ENCODE assay signal across 9 cellular contexts in the genomic region with DNA sequence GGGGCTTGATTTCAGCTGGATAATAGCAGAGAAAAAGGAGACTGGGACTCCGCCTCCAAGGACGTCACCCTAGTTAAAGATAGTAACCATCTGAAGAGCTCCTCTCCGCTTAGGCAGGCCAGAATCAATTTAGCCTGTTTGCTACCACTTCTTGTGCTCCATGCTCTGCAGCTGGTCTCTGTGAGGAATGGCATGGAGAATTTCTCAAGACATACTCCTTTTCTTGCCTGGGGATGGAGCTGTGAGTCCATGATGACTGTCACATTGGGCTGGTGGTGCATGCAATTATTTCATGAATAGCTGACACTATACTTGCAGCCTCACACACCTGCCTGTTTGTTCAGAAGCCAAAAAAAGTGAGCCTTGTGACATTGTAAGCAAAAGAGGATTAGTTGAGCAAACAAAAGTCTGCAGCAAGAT.
DNase-seq lines count a peak whose midpoint lies in the region; ATAC-seq and TF ChIP-seq lines count a peak whose summit lies in the region.
"Had no signal": no experiment of that assay in that cellular context is flagged by ENCODE, and none has a peak within 500 bp of the region (broad histone marks: within the 10 kb centered on the region; RNA-seq: fewer than 3 reads in every experiment).

No MANE protein-coding gene starts in this region.

- H3K27ac ChIP-seq in A673 (ENCODE audit: low read depth, low read length, poor library complexity, severe bottlenecking) (no peak overlapping the region), esophagus muscularis mucosa (replicated peaks in 1 of 4) (no peak overlapping the region)

- peak; percentile 47 for ATAC-seq in GM18498 (IDR thresholded peaks at IDR 0.05; ENCODE audit: unreplicated experiment)
- peak; percentile 94 for ATAC-seq in esophagus mucosa
- no peak for ATAC-seq in HG03457 (IDR thresholded peaks at IDR 0.05; ENCODE audit: unreplicated experiment)
- ATAC-seq: activated T-cell treated with anti-CD3 and anti-CD28 coated beads, Interleukin-2, amount 50 U/mL, for 72 hours had no signal

- TF ChIP-seq POLR2A in esophagus muscularis mucosa (IDR thresholded peaks at IDR 0.05; ENCODE audit: low read depth), result no peak

- no peaks in the 10 kb centered on the region for H3K36me3 ChIP-seq in A673 (ENCODE audit: insufficient read depth, low read length, poor library complexity, severe bottlenecking)
- no peaks in the 10 kb centered on the region for H3K36me3 ChIP-seq in esophagus muscularis mucosa

- H3K4me3 ChIP-seq in A673 (ENCODE audit: low read depth, low read length, poor library complexity, severe bottlenecking), result no peak overlapping the region
- H3K4me3 ChIP-seq in esophagus muscularis mucosa, result no peak overlapping the region

- POLR2A ChIA-PET in A673 (lab: Charles Lee; ENCODE audit: low non-redundant PET), result no interaction called here

- 50% methylated on average over 3 of the region's 3 CpGs for WGBS in esophagus muscularis mucosa

- H3K4me1 ChIP-seq in A673 (ENCODE audit: insufficient read depth, low read length, poor library complexity, severe bottlenecking), result no peaks in the 10 kb centered on the region
- peaks cover 0 to 13% (median 8%) of the 10 kb centered on the region in 4 donors for H3K4me1 ChIP-seq in esophagus muscularis mucosa

- H3K9me3 ChIP-seq in A673 (ENCODE audit: low read depth, low read length, poor library complexity, severe bottlenecking), result no peaks in the 10 kb centered on the region
- no peaks in the 10 kb centered on the region for H3K9me3 ChIP-seq in esophagus muscularis mucosa

- CTCF ChIA-PET in A673 (lab: Charles Lee), result no interaction called here

- no TSS peak for BruUV-seq in A673 (replicated peaks; lab: Mats Ljungman, UMichigan)

- TF ChIP-seq CTCF in A673 (conservative IDR thresholded peaks at IDR 0.05; ENCODE audit: low read depth, low read length), result 0 out of 2 replicates have a peak, but pooled peaks have one; percentile 17
- TF ChIP-seq CTCF in esophagus muscularis mucosa (IDR thresholded peaks at IDR 0.05), result peak in 1 of 3 experiments; percentile 6

- peak; percentile 16 for DNase-seq in A673 (ENCODE audit: low spot score)
- DNase-seq in NCI-H446 treated with DMSO at 0.1 percent for 48 hours (lab: John Stamatoyannopoulos, UW), result peak; percentile 40
- no peak for DNase-seq in esophagus muscularis mucosa (ENCODE audit: extremely low spot score)
- no peak for DNase-seq in stimulated activated CD4-positive, alpha-beta T cell treated with anti-CD3 and anti-CD28 coated beads, Interleukin-1b, Interleukin-23, amount 100 ng/mL, for 48 hours
- no peak for DNase-seq in iPS-NIHi7 (ENCODE audit: extremely low spot score)
- DNase-seq: activated T-cell treated with anti-CD3 and anti-CD28 coated beads, Interleukin-2, amount 50 U/mL, for 72 hours had no signal

- H3K27me3 ChIP-seq in A673 (replicated peaks; ENCODE audit: insufficient read depth, low read depth, low read length, poor library complexity), result no peaks in the 10 kb centered on the region
- H3K27me3 ChIP-seq in esophagus muscularis mucosa, result no peaks in the 10 kb centered on the region

- intact Hi-C loops in A673 (cut with micrococcal nuclease; ENCODE audit: unreplicated experiment) (no loop called here), esophagus muscularis mucosa (cut with DNase I) (no loop called here)

- TF ChIP-seq EP300 in esophagus muscularis mucosa (IDR thresholded peaks at IDR 0.05), result no peak

Comparison
In these comparisons a context has a peak if more than half of its experiments do, and no peak if none do; other contexts are left out.
1. DNase-seq: peak in A673 (single experiment) and NCI-H446 treated with DMSO at 0.1 percent for 48 hours (single experiment); none in esophagus muscularis mucosa (single experiment), stimulated activated CD4-positive, alpha-beta T cell treated with anti-CD3 and anti-CD28 coated beads, Interleukin-1b, Interleukin-23, amount 100 ng/mL, for 48 hours (single experiment) and iPS-NIHi7 (single experiment).